In genomic region chr6:136522636-136523035, GRCh38 we compare ENCODE assay signal across 21 cellular contexts. TPM values are rescaled to one million over a fixed set of nuclear protein-coding genes. Genes with fewer than 3 reads are reported as not detected.
DNase-seq lines count a peak whose midpoint lies in the region; ATAC-seq and TF ChIP-seq lines count a peak whose summit lies in the region.
"Had no signal": no experiment of that assay in that cellular context is flagged by ENCODE, and none has a peak within 500 bp of the region (broad histone marks: within the 10 kb centered on the region; RNA-seq: fewer than 3 reads in every experiment).

No MANE protein-coding gene starts in this region.

- CTCF ChIA-PET in WTC11 (lab: Charles Lee) = no interaction called here

- H3K36me3 Mint-ChIP-seq in WTC11 = no peaks in the 10 kb centered on the region
- H3K36me3 Mint-ChIP-seq: CD4-positive, CD25-positive, alpha-beta regulatory T cell; CD8-positive, alpha-beta T cell had no signal

- DNase-seq in WTC11 (ENCODE audit: low spot score) (no peak), substantia nigra (lab: John Stamatoyannopoulos, UW) (no peak), right atrium auricular region (ENCODE audit: low spot score) (no peak)
- DNase-seq: Caco-2; CD4-positive, CD25-positive, alpha-beta regulatory T cell; CD8-positive, alpha-beta T cell; DMS153; DMS79; EL; GDM1; H9; HFFc6 had no signal

- no peaks in the 10 kb centered on the region for H3K27me3 Mint-ChIP-seq in WTC11 (ENCODE audit: low read depth)

- H3K36me3 ChIP-seq in right atrium auricular region = no peaks in the 10 kb centered on the region
- H3K36me3 ChIP-seq: BLaER1 had no signal

- no peak for ATAC-seq in WTC11
- no peak for ATAC-seq in esophagus mucosa
- ATAC-seq in GM18520 (IDR thresholded peaks at IDR 0.05; ENCODE audit: unreplicated experiment) = no peak
- ATAC-seq: CD8-positive, alpha-beta T cell; GM12878; GM23338; HCT116 had no signal

- no peaks in the 10 kb centered on the region for H3K9me3 Mint-ChIP-seq in WTC11
- H3K9me3 Mint-ChIP-seq: CD4-positive, CD25-positive, alpha-beta regulatory T cell; CD8-positive, alpha-beta T cell; GM23338; H9; HFFc6 had no signal

- POLR2A ChIA-PET in WTC11 (lab: Charles Lee) = no interaction called here

- H3K4me3 ChIP-seq in right atrium auricular region = no peak overlapping the region
- H3K4me3 ChIP-seq: BLaER1, GM12878, GM23338 had no signal

- H3K27ac ChIP-seq in cingulate gyrus (ENCODE audit: low read depth, low read length) (peak overlapping the region; percentile 84), substantia nigra (ENCODE audit: low read depth, low read length, poor library complexity, severe bottlenecking) (peak overlapping the region; percentile 98), right atrium auricular region (no peak overlapping the region)
- H3K27ac ChIP-seq: BLaER1, C4-2B had no signal

- TF ChIP-seq CTCF in WTC11 (IDR thresholded peaks at IDR 0.05) = no peak
- no peak for TF ChIP-seq CTCF in right atrium auricular region (IDR thresholded peaks at IDR 0.05)

- H3K27ac Mint-ChIP-seq in WTC11 = no peak overlapping the region
- H3K27ac Mint-ChIP-seq: B cell; CD4-positive, CD25-positive, alpha-beta regulatory T cell; CD8-positive, alpha-beta T cell; GM23338; H9; HFFc6 had no signal

- no peaks in the 10 kb centered on the region for H3K9me3 ChIP-seq in right atrium auricular region
- H3K9me3 ChIP-seq: BLaER1, Caco-2 had no signal

- no peak overlapping the region for H3K4me3 Mint-ChIP-seq in WTC11
- H3K4me3 Mint-ChIP-seq: B cell; CD4-positive, CD25-positive, alpha-beta regulatory T cell; CD8-positive, alpha-beta T cell; GM23338; H9; HFFc6 had no signal

- H3K4me1 ChIP-seq in right atrium auricular region = peaks cover 0 to 10% of the 10 kb centered on the region in 2 donors
- H3K4me1 ChIP-seq: BLaER1 had no signal

- H3K27me3 ChIP-seq in right atrium auricular region = no peaks in the 10 kb centered on the region
- H3K27me3 ChIP-seq: BLaER1 had no signal

- H3K4me1 Mint-ChIP-seq in WTC11 = peaks cover 61% of the 10 kb centered on the region

TF ChIP-seq in WTC11, 78 proteins besides CTCF, POLR2A, EP300 and RAD21:
- peak; percentile 71; the same call in 1 of the 2 replicates for TF ChIP-seq ZNF121 (CRISPR knock-in tag; IDR thresholded peaks at IDR 0.05)
- no peak for TF ChIP-seq ZNF317 (CRISPR knock-in tag; IDR thresholded peaks at IDR 0.05; ENCODE audit: borderline replicate concordance, low read depth)

RNA-seq across cellular contexts. Expression of gene MAP7, which starts 27.6 kb away (rescaled TPM):
- total RNA-seq in WTC11 (2021) (56.6 to 60.5 TPM (median 59.1 TPM) in 3 replicates), esophagus mucosa (29.9 TPM), right atrium auricular region (1 to 10 TPM; 1.0 to 1.3 TPM)

Comparison
In these comparisons a context has a peak if more than half of its experiments do, and no peak if none do; other contexts are left out.
1. H3K27ac ChIP-seq: peak in cingulate gyrus (single experiment) and substantia nigra (single experiment); none in right atrium auricular region (0 of 2).
2. RNA of gene MAP7, which starts 27.6 kb away (total RNA-seq): 56.6 to 60.5 TPM in WTC11 and 29.9 TPM in esophagus mucosa (single experiment); 1.0 to 1.3 TPM in right atrium auricular region; every median in the first group is over 10 times any median in the second.